Comparison of ENCODE assay signal across 23 cellular contexts in genomic region chr22:47352920-47353700, GRCh38.
DNase-seq lines count a peak whose midpoint lies in the region; ATAC-seq, FAIRE-seq and TF ChIP-seq lines count a peak whose summit lies in the region.
"Had no signal": no experiment of that assay in that cellular context is flagged by ENCODE, and none has a peak within 500 bp of the region (broad histone marks: within the 10 kb centered on the region; RNA-seq: fewer than 3 reads in every experiment).

No MANE protein-coding gene starts in this region.

- no peak overlapping the region for H3K27ac Mint-ChIP-seq in T-helper 2 cell treated with Interferon-gamma antibody and Interleukin-4, amounts not matched to agents 5 μg/mL and 100 μg/mL, for 36 hours
- H3K27ac Mint-ChIP-seq: B cell, CD14-positive monocyte had no signal

- POLR2A ChIA-PET in HepG2 (lab: Yijun Ruan, JAX): no interaction called here

- in situ Hi-C loops in HepG2 (cut with HindIII; ENCODE audit: extremely low pct_ligation_motif_present, low pct_unique_long_range_greater_than_20kb): no loop called here

- H3K4me1 Mint-ChIP-seq in T-helper 2 cell treated with Interferon-gamma antibody and Interleukin-4, amounts not matched to agents 5 μg/mL and 100 μg/mL, for 36 hours (ENCODE audit: low read depth): no peaks in the 10 kb centered on the region
- H3K4me1 Mint-ChIP-seq: B cell, CD14-positive monocyte had no signal

- H2AFZ ChIP-seq in HepG2 (ENCODE audit: low read length): no peak overlapping the region

- no peaks in the 10 kb centered on the region for H3K27me3 ChIP-seq in right lobe of liver
- no peaks in the 10 kb centered on the region; a peak in 3 of 5 replicates for H3K27me3 ChIP-seq in HepG2 (ENCODE audit: control insufficient read depth in 1 of 2, insufficient read depth in 2 of 2, low read length in 2 of 2)

- ATAC-seq in right lobe of liver: no peak
- ATAC-seq in HepG2: no peak
- ATAC-seq in sciatic nerve: no peak
- no peak for ATAC-seq in HG03354 (IDR thresholded peaks at IDR 0.05; ENCODE audit: poor library complexity, severe bottlenecking, unreplicated experiment)
- no peak for ATAC-seq in HG03442 (IDR thresholded peaks at IDR 0.05; ENCODE audit: unreplicated experiment)
- ATAC-seq: A549, HCT116 had no signal

- 53% methylated on average over 8 of the region's 18 CpGs for WGBS in right lobe of liver (ENCODE audit: insufficient coverage, low coverage, low lambda C conversion rate, missing lambda C conversion rate)
- WGBS in HepG2 (ENCODE audit: low lambda C conversion rate): 56% methylated on average over 11 of the region's 18 CpGs

- BruUV-seq in HepG2 (replicated peaks; lab: Mats Ljungman, UMichigan): no TSS peak

- H3K4me3 Mint-ChIP-seq in T-helper 2 cell treated with Interferon-gamma antibody and Interleukin-4, amounts not matched to agents 5 μg/mL and 100 μg/mL, for 36 hours: no peak overlapping the region
- H3K4me3 Mint-ChIP-seq: B cell, CD14-positive monocyte had no signal

- TF ChIP-seq POLR2A in right lobe of liver (IDR thresholded peaks at IDR 0.05) (no peak), HepG2 (IDR thresholded peaks at IDR 0.05; ENCODE audit: insufficient read depth in 1 of 2, low read depth in 2 of 2, low read length in 2 of 2) (no peak)

- no peak for TF ChIP-seq EP300 in HepG2 (IDR thresholded peaks at IDR 0.05; ENCODE audit: low read depth in 2 of 2, low read length in 2 of 2)
- no peak for TF ChIP-seq EP300 in HepG2 (CRISPR knock-in tag; IDR thresholded peaks at IDR 0.05; ENCODE audit: borderline replicate concordance)

- no peak overlapping the region for H3K27ac ChIP-seq in right lobe of liver
- no peak overlapping the region for H3K27ac ChIP-seq in HepG2 (ENCODE audit: extremely low read length, insufficient read depth, low read length)
- H3K27ac ChIP-seq: A549 had no signal

- no peaks in the 10 kb centered on the region for H3K36me3 ChIP-seq in right lobe of liver
- no peaks in the 10 kb centered on the region for H3K36me3 ChIP-seq in HepG2 (replicated peaks in 1 of 2; ENCODE audit: control insufficient read depth in 1 of 2, insufficient read depth in 2 of 2, low read length in 2 of 2)

- CTCF ChIA-PET in HepG2 (lab: Yijun Ruan, JAX; ENCODE audit: low intra/inter-chr PET ratio, low total read pairs): no interaction called here

- H3K4me1 ChIP-seq in right lobe of liver (no peaks in the 10 kb centered on the region), HepG2 (ENCODE audit: insufficient read depth, low read length) (no peaks in the 10 kb centered on the region)
- H3K4me1 ChIP-seq: A549 had no signal

- no peaks in the 10 kb centered on the region for H3K79me2 ChIP-seq in HepG2 (ENCODE audit: insufficient read depth, low read length)

- no peaks in the 10 kb centered on the region for H4K20me1 ChIP-seq in HepG2 (ENCODE audit: insufficient read depth, low read length)

- no peaks in the 10 kb centered on the region for H3K36me3 Mint-ChIP-seq in T-helper 2 cell treated with Interferon-gamma antibody and Interleukin-4, amounts not matched to agents 5 μg/mL and 100 μg/mL, for 36 hours (ENCODE audit: low read depth)
- H3K36me3 Mint-ChIP-seq: CD14-positive monocyte had no signal

- H3K9me3 ChIP-seq in right lobe of liver (no peaks in the 10 kb centered on the region), HepG2 (ENCODE audit: low read length) (no peaks in the 10 kb centered on the region)

- no peak overlapping the region for H3K9ac ChIP-seq in HepG2 (ENCODE audit: insufficient read depth, low read depth, low read length)

- no peak overlapping the region for H3K4me2 ChIP-seq in HepG2 (ENCODE audit: low read depth, low read length)
- H3K4me2 ChIP-seq: A549 had no signal

- no peak for FAIRE-seq in HepG2 (lab: Jason Lieb, UNC)
- FAIRE-seq: A549, D721Med, GM19239, H1 had no signal

- TF ChIP-seq RAD21 in HepG2 (CRISPR knock-in tag; IDR thresholded peaks at IDR 0.05): no peak

- H3K4me3 ChIP-seq in right lobe of liver (no peak overlapping the region), HepG2 (replicated peaks in 1 of 3; ENCODE audit: insufficient read depth in 1 of 3, low read depth in 2 of 3, low read length in 3 of 3) (no peak overlapping the region)
- H3K4me3 ChIP-seq: A549 had no signal

- no peaks in the 10 kb centered on the region for H3K27me3 Mint-ChIP-seq in T-helper 2 cell treated with Interferon-gamma antibody and Interleukin-4, amounts not matched to agents 5 μg/mL and 100 μg/mL, for 36 hours (ENCODE audit: low read depth)
- H3K27me3 Mint-ChIP-seq: B cell had no signal

- peak in 2 of 3 donors; percentile 25 to 44 for DNase-seq in right lobe of liver
- no peak for DNase-seq in HepG2 (ENCODE audit: low spot score)
- peak; percentile 27 for DNase-seq in islet precursor cell
- peak; percentile 36 for DNase-seq in sciatic nerve (ENCODE audit: low spot score)
- no peak for DNase-seq in T-helper 2 cell treated with Interferon-gamma antibody and Interleukin-4, amounts not matched to agents 5 μg/mL and 100 μg/mL, for 36 hours (ENCODE audit: low spot score)
- DNase-seq: EL, Karpas-422, MV-4-11, NCI-H1105 treated with DMSO at 0.1 percent for 48 hours, NCI-H2081 treated with DMSO at 0.1 percent for 48 hours, NCI-H2171 treated with DMSO at 0.1 percent for 48 hours, NCI-H524 treated with DMSO at 0.1 percent for 48 hours, OCI-M1, Right ventricle myocardium superior had no signal

- intact Hi-C loops in right lobe of liver (cut with DNase I): no loop called here
- intact Hi-C loops in HepG2 (cut with micrococcal nuclease; ENCODE audit: unreplicated experiment): no loop called here
- intact Hi-C loops in sciatic nerve (cut with DNase I): no loop called here

- no peak for TF ChIP-seq CTCF in right lobe of liver (IDR thresholded peaks at IDR 0.05)
- no peak for TF ChIP-seq CTCF in HepG2 (CRISPR knock-in tag; IDR thresholded peaks at IDR 0.05)

- H3K9me3 Mint-ChIP-seq in T-helper 2 cell treated with Interferon-gamma antibody and Interleukin-4, amounts not matched to agents 5 μg/mL and 100 μg/mL, for 36 hours: no peaks in the 10 kb centered on the region

TF ChIP-seq in HepG2, 621 proteins besides CTCF, POLR2A, EP300 and RAD21:
- TF ChIP-seq ZNF672 (CRISPR knock-in tag; IDR thresholded peaks at IDR 0.05) (no peak), MTERF4 (CRISPR knock-in tag; IDR thresholded peaks at IDR 0.05) (no peak), ZNF3 (CRISPR knock-in tag; IDR thresholded peaks at IDR 0.05) (no peak), ZNF652 (CRISPR knock-in tag; IDR thresholded peaks at IDR 0.05; ENCODE audit: borderline replicate concordance, low read depth) (no peak), ATF5 (CRISPR knock-in tag; IDR thresholded peaks at IDR 0.05; ENCODE audit: low read depth) (no peak)

Comparison
In these comparisons a context has a peak if more than half of its experiments do, and no peak if none do; other contexts are left out.
1. DNase-seq: peak in right lobe of liver (2 of 3), islet precursor cell (single experiment) and sciatic nerve (single experiment); none in HepG2 (single experiment) and T-helper 2 cell treated with Interferon-gamma antibody and Interleukin-4, amounts not matched to agents 5 μg/mL and 100 μg/mL, for 36 hours (single experiment).